32 cellular contexts compared by ENCODE assay signal in genomic region chr5:146026307-146027010, GRCh38.
DNase-seq lines count a peak whose midpoint lies in the region; ATAC-seq, FAIRE-seq and TF ChIP-seq lines count a peak whose summit lies in the region.
"Had no signal": no experiment of that assay in that cellular context is flagged by ENCODE, and none has a peak within 500 bp of the region (broad histone marks: within the 10 kb centered on the region; RNA-seq: fewer than 3 reads in every experiment).

No MANE protein-coding gene starts in this region.

- H4K20me1 ChIP-seq in GM23338 (replicated peaks; ENCODE audit: insufficient read depth): no peaks in the 10 kb centered on the region
- H4K20me1 ChIP-seq in neural progenitor cell (ENCODE audit: low read depth): no peaks in the 10 kb centered on the region
- no peaks in the 10 kb centered on the region for H4K20me1 ChIP-seq in PC-3 (ENCODE audit: low read length)

- FAIRE-seq in kidney (lab: Jason Lieb, UNC): no peak
- FAIRE-seq: A549, bronchial epithelial cell, D721Med, endothelial cell of umbilical vein, HTR-8/SVneo had no signal

- H3K27ac Mint-ChIP-seq in GM23338: peak overlapping the region; percentile 53
- H3K27ac Mint-ChIP-seq in WTC11: peak overlapping the region; percentile 95
- H3K27ac Mint-ChIP-seq in neural progenitor cell: no peak overlapping the region
- H3K27ac Mint-ChIP-seq: activated CD4-positive, alpha-beta T cell treated with anti-CD3 and anti-CD28 coated beads, Interleukin-2, amount 10 ng/mL, durations not matched to agents 24 days and 14 days; activated naive CD8-positive, alpha-beta T cell treated with anti-CD3 and anti-CD28 coated beads for 36 hours had no signal

- H3K27me3 ChIP-seq in GM23338 (ENCODE audit: insufficient read depth) (no peaks in the 10 kb centered on the region), foreskin keratinocyte (no peaks in the 10 kb centered on the region), neural progenitor cell (no peaks in the 10 kb centered on the region), PC-3 (ENCODE audit: low read length) (no peaks in the 10 kb centered on the region)
- H3K27me3 ChIP-seq: vagina had no signal

- intact Hi-C loops in kidney (cut with DNase I) (no loop called here), PC-3 (cut with micrococcal nuclease) (loop anchor here (5.0 kb wide), 2 partner anchors 44 to 89 kb away; partner anchors contain the start of gene SH3RF2)

- H3K4me3 Mint-ChIP-seq in GM23338: no peak overlapping the region
- no peak overlapping the region for H3K4me3 Mint-ChIP-seq in WTC11
- H3K4me3 Mint-ChIP-seq in neural progenitor cell: no peak overlapping the region
- H3K4me3 Mint-ChIP-seq: activated CD4-positive, alpha-beta T cell treated with anti-CD3 and anti-CD28 coated beads, Interleukin-2, amount 10 ng/mL, durations not matched to agents 24 days and 14 days; activated naive CD8-positive, alpha-beta T cell treated with anti-CD3 and anti-CD28 coated beads for 36 hours had no signal

- BruUV-seq in PC-3 (replicated peaks; lab: Mats Ljungman, UMichigan): no TSS peak

- H3F3A ChIP-seq in GM23338 (replicated peaks; ENCODE audit: low read depth) (no peaks in the 10 kb centered on the region), neural progenitor cell (ENCODE audit: low read depth) (peaks cover 11% of the 10 kb centered on the region), PC-3 (ENCODE audit: low read length, unreplicated experiment) (no peaks in the 10 kb centered on the region)

- peak overlapping the region; percentile 75 for H3K27ac ChIP-seq in GM23338 (ENCODE audit: low read depth)
- peak overlapping the region; percentile 62 for H3K27ac ChIP-seq in foreskin keratinocyte
- H3K27ac ChIP-seq in neural progenitor cell: no peak overlapping the region
- no peak overlapping the region for H3K27ac ChIP-seq in kidney (ENCODE audit: low read depth in 2 of 2, low read length in 2 of 2)
- no peak overlapping the region for H3K27ac ChIP-seq in PC-3 (ENCODE audit: low read length)
- H3K27ac ChIP-seq: GM23248, parathyroid adenoma, thoracic aorta, vagina had no signal

- H3K9ac ChIP-seq in neural progenitor cell (no peak overlapping the region), kidney (ENCODE audit: low read length in 2 of 2) (no peak overlapping the region), PC-3 (ENCODE audit: low read length) (no peak overlapping the region)
- H3K9ac ChIP-seq: GM23248, parathyroid adenoma had no signal

- H3K27me3 Mint-ChIP-seq in GM23338 (ENCODE audit: insufficient read depth, low read depth, poor library complexity): peaks cover 3% of the 10 kb centered on the region
- H3K27me3 Mint-ChIP-seq in WTC11 (ENCODE audit: low read depth): no peaks in the 10 kb centered on the region; the same call in 1 of the 2 replicates
- H3K27me3 Mint-ChIP-seq in neural progenitor cell (ENCODE audit: insufficient read depth, low read depth): peaks cover 3% of the 10 kb centered on the region

- H3K4me3 ChIP-seq in GM23338 (no peak overlapping the region), neural progenitor cell (no peak overlapping the region), kidney (ENCODE audit: low read length in 2 of 2) (no peak overlapping the region), PC-3 (ENCODE audit: low read length) (no peak overlapping the region)
- H3K4me3 ChIP-seq: A549, GM23248, smooth muscle cell, thoracic aorta, vagina had no signal

- peak; percentile 83 for DNase-seq in GM23338 (ENCODE audit: low spot score)
- no peak for DNase-seq in WTC11 (ENCODE audit: low spot score)
- DNase-seq in foreskin keratinocyte: no peak
- peak; percentile 67 for DNase-seq in neural progenitor cell (ENCODE audit: low spot score)
- no peak for DNase-seq in NAMALWA (ENCODE audit: low spot score)
- DNase-seq in kidney: no peak
- no peak for DNase-seq in NCI-H1694 (lab: John Stamatoyannopoulos, UW)
- no peak for DNase-seq in PC-3
- DNase-seq: activated CD4-positive, alpha-beta T cell treated with anti-CD3 and anti-CD28 coated beads, Interleukin-2, amount 10 ng/mL, durations not matched to agents 24 days and 14 days; activated effector memory CD4-positive, alpha-beta T cell treated with anti-CD3 and anti-CD28 coated beads, Interleukin-2, amount 50 U/mL, for 16 hours; activated naive CD8-positive, alpha-beta T cell treated with anti-CD3 and anti-CD28 coated beads for 36 hours; activated T-cell treated with anti-CD3 and anti-CD28 coated beads, Interleukin-2, amount 50 U/mL, for 1 hour; anterior cingulate cortex; DND-41; GM23248; head of caudate nucleus; Karpas-422; NCI-H1436 treated with DMSO at 0.1 percent for 48 hours; NCI-H2107; stimulated activated CD4-positive, alpha-beta T cell treated with anti-CD3 and anti-CD28 coated beads, Interleukin-1b, Interleukin-23, amount 100 ng/mL, for 48 hours; stimulated activated naive CD4-positive, alpha-beta T cell treated with Interleukin-2 at 50 U/mL for 16 hours; SW 1271; T-helper 9 cell had no signal

- H3K36me3 Mint-ChIP-seq in GM23338 (ENCODE audit: low read depth) (no peaks in the 10 kb centered on the region), WTC11 (no peaks in the 10 kb centered on the region), neural progenitor cell (no peaks in the 10 kb centered on the region)
- H3K36me3 Mint-ChIP-seq: activated naive CD8-positive, alpha-beta T cell treated with anti-CD3 and anti-CD28 coated beads for 36 hours had no signal

- no peak for TF ChIP-seq CTCF in GM23338 (conservative IDR thresholded peaks at IDR 0.05; ENCODE audit: low read depth in 2 of 2)
- no peak for TF ChIP-seq CTCF in WTC11 (IDR thresholded peaks at IDR 0.05)
- TF ChIP-seq CTCF in foreskin keratinocyte (conservative IDR thresholded peaks at IDR 0.05): no peak
- TF ChIP-seq CTCF in neural progenitor cell (IDR thresholded peaks at IDR 0.05): no peak
- no peak for TF ChIP-seq CTCF in kidney (IDR thresholded peaks at IDR 0.05; ENCODE audit: borderline replicate concordance, extremely low read depth, insufficient read depth)
- no peak for TF ChIP-seq CTCF in PC-3 (conservative IDR thresholded peaks at IDR 0.05; ENCODE audit: low read depth, low read length)

- no peaks in the 10 kb centered on the region for H3K9me2 ChIP-seq in GM23338 (ENCODE audit: insufficient read depth)
- H3K9me2 ChIP-seq in PC-3 (replicated peaks; ENCODE audit: low read length): no peaks in the 10 kb centered on the region

- POLR2A ChIA-PET in WTC11 (lab: Charles Lee) (no interaction called here), PC-3 (lab: Charles Lee; ENCODE audit: unreplicated experiment) (no interaction called here)

- H3K9me3 Mint-ChIP-seq in GM23338: no peaks in the 10 kb centered on the region
- no peaks in the 10 kb centered on the region for H3K9me3 Mint-ChIP-seq in WTC11
- H3K9me3 Mint-ChIP-seq in neural progenitor cell: no peaks in the 10 kb centered on the region
- H3K9me3 Mint-ChIP-seq: activated CD4-positive, alpha-beta T cell treated with anti-CD3 and anti-CD28 coated beads, Interleukin-2, amount 10 ng/mL, durations not matched to agents 24 days and 14 days; activated naive CD8-positive, alpha-beta T cell treated with anti-CD3 and anti-CD28 coated beads for 36 hours had no signal

- H3K4me1 ChIP-seq in GM23338 (ENCODE audit: insufficient read depth) (peaks cover 38% of the 10 kb centered on the region), foreskin keratinocyte (peaks cover 21% of the 10 kb centered on the region), neural progenitor cell (peaks cover 15% of the 10 kb centered on the region), kidney (ENCODE audit: control insufficient read depth in 1 of 2, insufficient read depth in 1 of 2, low read depth in 1 of 2, low read length in 2 of 2) (peaks cover 0 to 3% of the 10 kb centered on the region in 2 donors), PC-3 (ENCODE audit: insufficient read depth, low read length) (peaks cover 21% of the 10 kb centered on the region)
- H3K4me1 ChIP-seq: parathyroid adenoma had no signal

- H3K79me2 ChIP-seq in GM23338 (replicated peaks; ENCODE audit: insufficient read depth) (no peaks in the 10 kb centered on the region), neural progenitor cell (ENCODE audit: low read depth) (no peaks in the 10 kb centered on the region), PC-3 (ENCODE audit: low read length) (no peaks in the 10 kb centered on the region)
- H3K79me2 ChIP-seq: parathyroid adenoma had no signal

- ATAC-seq in GM23338 (peak; percentile 90), WTC11 (peak; percentile 81), foreskin keratinocyte (no peak), PC-3 (no peak)

- CTCF ChIA-PET in WTC11 (lab: Charles Lee): interaction anchor here (1.0 to 5.6 kb wide), 4 partner anchors 8 to 200 kb away, joined by 3 to 29 read pairs (median 4); no protein-coding TSS in a partner anchor
- CTCF ChIA-PET in PC-3 (lab: Charles Lee): no interaction called here

- H2AFZ ChIP-seq in GM23338 (no peak overlapping the region), neural progenitor cell (replicated peaks) (no peak overlapping the region), PC-3 (ENCODE audit: low read length) (no peak overlapping the region)
- H2AFZ ChIP-seq: GM23248, parathyroid adenoma had no signal

- H3K4me1 Mint-ChIP-seq in GM23338: peaks cover 38% of the 10 kb centered on the region
- peaks cover 44% of the 10 kb centered on the region for H3K4me1 Mint-ChIP-seq in WTC11
- H3K4me1 Mint-ChIP-seq in neural progenitor cell: no peaks in the 10 kb centered on the region
- H3K4me1 Mint-ChIP-seq: activated CD4-positive, alpha-beta T cell treated with anti-CD3 and anti-CD28 coated beads, Interleukin-2, amount 10 ng/mL, durations not matched to agents 24 days and 14 days; activated naive CD8-positive, alpha-beta T cell treated with anti-CD3 and anti-CD28 coated beads for 36 hours had no signal

- H3K36me3 ChIP-seq in GM23338 (ENCODE audit: insufficient read depth) (no peaks in the 10 kb centered on the region), neural progenitor cell (no peaks in the 10 kb centered on the region), kidney (ENCODE audit: control insufficient read depth in 1 of 2, insufficient read depth in 2 of 2, low read length in 2 of 2) (no peaks in the 10 kb centered on the region), PC-3 (ENCODE audit: low read depth, low read length) (no peaks in the 10 kb centered on the region)
- H3K36me3 ChIP-seq: thoracic aorta, vagina had no signal

- H3K4me2 ChIP-seq in GM23338 (peak overlapping the region; percentile 27; the same call in 1 of the 2 replicates), neural progenitor cell (peak overlapping the region; percentile 50), PC-3 (ENCODE audit: low read length) (no peak overlapping the region)
- H3K4me2 ChIP-seq: smooth muscle cell had no signal

- no peaks in the 10 kb centered on the region for H3K9me3 ChIP-seq in neural progenitor cell (ENCODE audit: low read depth)
- H3K9me3 ChIP-seq in kidney (ENCODE audit: control insufficient read depth in 1 of 2, low read length in 2 of 2): no peaks in the 10 kb centered on the region
- no peaks in the 10 kb centered on the region for H3K9me3 ChIP-seq in PC-3 (ENCODE audit: low read length)
- H3K9me3 ChIP-seq: A549, thoracic aorta, vagina had no signal

TF ChIP-seq in GM23338, 12 proteins besides CTCF, POLR2A, EP300 and RAD21 (continues in another document):
- TF ChIP-seq NANOG (IDR thresholded peaks at IDR 0.05; ENCODE audit: borderline replicate concordance): peak; percentile 63; the same call in 1 of the 2 replicates

TF ChIP-seq in WTC11, 78 proteins besides CTCF, POLR2A, EP300 and RAD21 (continues in another document):
- TF ChIP-seq ELF4 (CRISPR knock-in tag; IDR thresholded peaks at IDR 0.05; ENCODE audit: low read depth): no peak

Comparison
In these comparisons a context has a peak if more than half of its experiments do, and no peak if none do; other contexts are left out.
1. ATAC-seq: peak in GM23338 (single experiment) and WTC11 (single experiment); none in foreskin keratinocyte (single experiment) and PC-3 (single experiment).
2. DNase-seq: peak in GM23338 (single experiment) and neural progenitor cell (single experiment); none in WTC11 (single experiment), foreskin keratinocyte (0 of 2), NAMALWA (single experiment), kidney (single experiment), NCI-H1694 (single experiment) and PC-3 (single experiment).
3. H3K27ac ChIP-seq: peak in GM23338 (single experiment) and foreskin keratinocyte (single experiment); none in neural progenitor cell (single experiment), kidney (0 of 2) and PC-3 (single experiment).